23 cellular contexts compared by ENCODE assay signal in the genomic region with DNA sequence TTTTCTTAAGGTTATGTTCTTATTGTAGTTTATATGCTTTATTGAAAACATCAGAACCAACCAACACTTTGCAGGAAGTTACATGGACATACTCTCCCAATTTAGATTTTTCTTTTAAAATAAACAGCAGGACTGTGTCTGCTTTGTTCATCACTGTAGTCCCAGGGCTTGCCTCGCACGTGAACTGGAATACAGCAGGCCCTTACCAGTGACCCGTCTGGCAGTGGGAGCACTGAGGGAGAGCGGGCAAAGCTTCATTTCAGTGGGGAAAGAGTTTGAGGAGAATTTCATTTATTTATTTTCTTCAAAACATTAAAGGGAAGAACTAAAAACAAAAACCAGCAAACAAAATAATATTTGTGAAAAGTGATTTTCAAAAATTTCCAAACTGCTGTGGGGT.
A peak's percentile ranks its signal among the peaks of the same experiment; 100 is the strongest.
DNase-seq lines count a peak whose midpoint lies in the region; ATAC-seq and TF ChIP-seq lines count a peak whose summit lies in the region.
"Had no signal": no experiment of that assay in that cellular context is flagged by ENCODE, and none has a peak within 500 bp of the region (broad histone marks: within the 10 kb centered on the region; RNA-seq: fewer than 3 reads in every experiment).

No MANE protein-coding gene starts in this region.

- CTCF ChIA-PET in WTC11 (lab: Charles Lee): interaction anchor here (1.3 to 1.6 kb wide), 2 partner anchors 127 to 217 kb away, joined by 4 to 6 read pairs; no protein-coding TSS in a partner anchor

- H3K56ac ChIP-seq in mesendoderm (ENCODE audit: low read length): no peak overlapping the region

- H4K8ac ChIP-seq in mesendoderm (ENCODE audit: low read depth, low read length): no peak overlapping the region

- no peak for TF ChIP-seq CTCF in WTC11 (IDR thresholded peaks at IDR 0.05)
- TF ChIP-seq CTCF in type B pancreatic cell (conservative IDR thresholded peaks at IDR 0.05): no peak
- TF ChIP-seq CTCF in body of pancreas (IDR thresholded peaks at IDR 0.05): no peak

- peaks cover 29% of the 10 kb centered on the region for H3K9me3 Mint-ChIP-seq in WTC11
- H3K9me3 Mint-ChIP-seq in type B pancreatic cell: no peaks in the 10 kb centered on the region

- H3K4ac ChIP-seq in mesendoderm (ENCODE audit: low read depth, low read length): peak overlapping the region; percentile 3

- H3K4me3 ChIP-seq in HUES48 (ENCODE audit: low read depth, low read length) (no peak overlapping the region), mesendoderm (ENCODE audit: low read length) (no peak overlapping the region), body of pancreas (no peak overlapping the region)
- H3K4me3 ChIP-seq: K562, SJCRH30 had no signal

- no peak overlapping the region for H2BK15ac ChIP-seq in mesendoderm (replicated peaks; ENCODE audit: low read depth)

- H3K79me1 ChIP-seq in mesendoderm (ENCODE audit: low read length): no peaks in the 10 kb centered on the region

- H3K9me3 ChIP-seq in HUES48 (ENCODE audit: control insufficient read depth, insufficient read depth, low read length): no peaks in the 10 kb centered on the region
- no peaks in the 10 kb centered on the region for H3K9me3 ChIP-seq in body of pancreas
- H3K9me3 ChIP-seq: SJCRH30 had no signal

- ATAC-seq in WTC11 (peak; percentile 65), body of pancreas (no peak), HG03135 (IDR thresholded peaks at IDR 0.05; ENCODE audit: unreplicated experiment) (no peak), GM18909 (IDR thresholded peaks at IDR 0.05; ENCODE audit: poor library complexity, unreplicated experiment) (no peak)
- ATAC-seq: HCT116, K562, Panc1, SK-N-SH treated with all-trans-retinoic acid at 6 μM for 48 hours had no signal

- H3K27ac ChIP-seq in HUES48 (ENCODE audit: low read depth, low read length): peak overlapping the region; percentile 97
- no peak overlapping the region for H3K27ac ChIP-seq in mesendoderm (ENCODE audit: low read depth, low read length)
- no peak overlapping the region for H3K27ac ChIP-seq in body of pancreas
- H3K27ac ChIP-seq: HL-60, SJCRH30 had no signal

- no CpG with 5 or more reads among the region's 4 CpGs for WGBS in mesendoderm (ENCODE audit: extremely low coverage, insufficient coverage, low lambda C conversion rate)
- WGBS in body of pancreas, 2 donors: 49 to 56% methylated on average over 4 of the region's 4 CpGs

- no peak overlapping the region for H3K18ac ChIP-seq in mesendoderm (ENCODE audit: low read length)

- H3K4me1 Mint-ChIP-seq in WTC11 (peaks cover 37% of the 10 kb centered on the region), type B pancreatic cell (ENCODE audit: unreplicated experiment) (peaks cover 7% of the 10 kb centered on the region)
- H3K4me1 Mint-ChIP-seq: CD4-positive, alpha-beta memory T cell had no signal

- peaks cover 6% of the 10 kb centered on the region; the same call in 1 of the 2 replicates for H3K36me3 Mint-ChIP-seq in WTC11
- no peaks in the 10 kb centered on the region for H3K36me3 Mint-ChIP-seq in type B pancreatic cell
- H3K36me3 Mint-ChIP-seq: CD4-positive, alpha-beta memory T cell had no signal

- no peak overlapping the region; the same call in 1 of the 2 replicates for H3K9ac ChIP-seq in HUES48 (ENCODE audit: low read depth, low read length)
- H3K9ac ChIP-seq in mesendoderm (ENCODE audit: low read length): no peak overlapping the region

- H3K27ac Mint-ChIP-seq in WTC11 (peak overlapping the region; percentile 92), type B pancreatic cell (peak overlapping the region; percentile 46)
- H3K27ac Mint-ChIP-seq: CD4-positive, alpha-beta memory T cell had no signal

- DNase-seq in WTC11 (ENCODE audit: low spot score): no peak
- DNase-seq in mesendoderm: no peak
- no peak for DNase-seq in type B pancreatic cell (ENCODE audit: extremely low spot score, unreplicated experiment)
- DNase-seq in body of pancreas: no peak
- DNase-seq: C1 segment of cervical spinal cord; CD4-positive, alpha-beta memory T cell; DMS53; GOT3; MV-4-11; NCI-H1105; NCI-H146; NCI-H1930; NCI-H2107; NCI-H526 treated with DMSO at 0.1 percent for 48 hours; SJCRH30 had no signal

- H2BK5ac ChIP-seq in mesendoderm (ENCODE audit: low read length): no peak overlapping the region

- no peak overlapping the region for H4K5ac ChIP-seq in mesendoderm (ENCODE audit: low read length)

- no peak overlapping the region for H3K4me2 ChIP-seq in mesendoderm (ENCODE audit: low read length)

- H2BK120ac ChIP-seq in mesendoderm (ENCODE audit: low read depth, low read length): no peak overlapping the region

- H3K4me3 Mint-ChIP-seq in WTC11 (no peak overlapping the region), type B pancreatic cell (no peak overlapping the region)
- H3K4me3 Mint-ChIP-seq: CD4-positive, alpha-beta memory T cell had no signal

- no peak overlapping the region for H3K23ac ChIP-seq in mesendoderm (ENCODE audit: low read length)

- no peaks in the 10 kb centered on the region for H3K79me2 ChIP-seq in mesendoderm (ENCODE audit: control insufficient read depth, insufficient read depth, low read length)

- POLR2A ChIA-PET in WTC11 (lab: Charles Lee): no interaction called here

- H3K4me1 ChIP-seq in HUES48 (ENCODE audit: control insufficient read depth, insufficient read depth, low read length) (peaks cover 24% of the 10 kb centered on the region), mesendoderm (ENCODE audit: control insufficient read depth, low read depth, low read length) (peaks cover 2% of the 10 kb centered on the region), body of pancreas (no peaks in the 10 kb centered on the region)
- H3K4me1 ChIP-seq: SJCRH30 had no signal

- no peak overlapping the region for H2AK5ac ChIP-seq in mesendoderm (ENCODE audit: low read length)

- H3K27me3 Mint-ChIP-seq in WTC11 (ENCODE audit: low read depth): no peaks in the 10 kb centered on the region
- peaks cover 3% of the 10 kb centered on the region for H3K27me3 Mint-ChIP-seq in type B pancreatic cell
- H3K27me3 Mint-ChIP-seq: CD4-positive, alpha-beta memory T cell had no signal

- no peak for TF ChIP-seq POLR2A in body of pancreas (IDR thresholded peaks at IDR 0.05)

- intact Hi-C loops in body of pancreas (cut with DNase I): no loop called here

- no peaks in the 10 kb centered on the region for H3K27me3 ChIP-seq in HUES48 (ENCODE audit: control insufficient read depth, insufficient read depth, low read length)
- no peaks in the 10 kb centered on the region for H3K27me3 ChIP-seq in mesendoderm (ENCODE audit: insufficient read depth, low read length, poor library complexity)
- H3K27me3 ChIP-seq in body of pancreas: no peaks in the 10 kb centered on the region
- H3K27me3 ChIP-seq: SJCRH30 had no signal

- H3K36me3 ChIP-seq in HUES48 (ENCODE audit: control insufficient read depth, insufficient read depth, low read length): no peaks in the 10 kb centered on the region
- no peaks in the 10 kb centered on the region for H3K36me3 ChIP-seq in mesendoderm (ENCODE audit: control insufficient read depth, insufficient read depth, low read length)
- no peaks in the 10 kb centered on the region for H3K36me3 ChIP-seq in body of pancreas (replicated peaks in 1 of 2; ENCODE audit: insufficient read depth in 1 of 2, low read depth in 2 of 2)
- H3K36me3 ChIP-seq: SJCRH30 had no signal

TF ChIP-seq in WTC11, 78 proteins besides CTCF, POLR2A, EP300 and RAD21 (continues in another document):
- TF ChIP-seq TP53 (CRISPR knock-in tag; IDR thresholded peaks at IDR 0.05) (no peak), HMGA2 (CRISPR knock-in tag; IDR thresholded peaks at IDR 0.05) (no peak)
- TF ChIP-seq, protein P1, sequence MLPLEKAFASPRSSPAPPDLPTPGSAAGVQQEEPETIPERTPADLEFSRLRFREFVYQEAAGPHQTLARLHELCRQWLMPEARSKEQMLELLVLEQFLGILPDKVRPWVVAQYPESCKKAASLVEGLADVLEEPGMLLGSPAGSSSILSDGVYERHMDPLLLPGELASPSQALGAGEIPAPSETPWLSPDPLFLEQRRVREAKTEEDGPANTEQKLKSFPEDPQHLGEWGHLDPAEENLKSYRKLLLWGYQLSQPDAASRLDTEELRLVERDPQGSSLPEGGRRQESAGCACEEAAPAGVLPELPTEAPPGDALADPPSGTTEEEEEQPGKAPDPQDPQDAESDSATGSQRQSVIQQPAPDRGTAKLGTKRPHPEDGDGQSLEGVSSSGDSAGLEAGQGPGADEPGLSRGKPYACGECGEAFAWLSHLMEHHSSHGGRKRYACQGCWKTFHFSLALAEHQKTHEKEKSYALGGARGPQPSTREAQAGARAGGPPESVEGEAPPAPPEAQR (CRISPR knock-in tag; IDR thresholded peaks at IDR 0.05): no peak
- TF ChIP-seq, protein P2, sequence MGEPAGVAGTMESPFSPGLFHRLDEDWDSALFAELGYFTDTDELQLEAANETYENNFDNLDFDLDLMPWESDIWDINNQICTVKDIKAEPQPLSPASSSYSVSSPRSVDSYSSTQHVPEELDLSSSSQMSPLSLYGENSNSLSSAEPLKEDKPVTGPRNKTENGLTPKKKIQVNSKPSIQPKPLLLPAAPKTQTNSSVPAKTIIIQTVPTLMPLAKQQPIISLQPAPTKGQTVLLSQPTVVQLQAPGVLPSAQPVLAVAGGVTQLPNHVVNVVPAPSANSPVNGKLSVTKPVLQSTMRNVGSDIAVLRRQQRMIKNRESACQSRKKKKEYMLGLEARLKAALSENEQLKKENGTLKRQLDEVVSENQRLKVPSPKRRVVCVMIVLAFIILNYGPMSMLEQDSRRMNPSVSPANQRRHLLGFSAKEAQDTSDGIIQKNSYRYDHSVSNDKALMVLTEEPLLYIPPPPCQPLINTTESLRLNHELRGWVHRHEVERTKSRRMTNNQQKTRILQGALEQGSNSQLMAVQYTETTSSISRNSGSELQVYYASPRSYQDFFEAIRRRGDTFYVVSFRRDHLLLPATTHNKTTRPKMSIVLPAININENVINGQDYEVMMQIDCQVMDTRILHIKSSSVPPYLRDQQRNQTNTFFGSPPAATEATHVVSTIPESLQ (CRISPR knock-in tag; IDR thresholded peaks at IDR 0.05): no peak
- TF ChIP-seq, protein P3, sequence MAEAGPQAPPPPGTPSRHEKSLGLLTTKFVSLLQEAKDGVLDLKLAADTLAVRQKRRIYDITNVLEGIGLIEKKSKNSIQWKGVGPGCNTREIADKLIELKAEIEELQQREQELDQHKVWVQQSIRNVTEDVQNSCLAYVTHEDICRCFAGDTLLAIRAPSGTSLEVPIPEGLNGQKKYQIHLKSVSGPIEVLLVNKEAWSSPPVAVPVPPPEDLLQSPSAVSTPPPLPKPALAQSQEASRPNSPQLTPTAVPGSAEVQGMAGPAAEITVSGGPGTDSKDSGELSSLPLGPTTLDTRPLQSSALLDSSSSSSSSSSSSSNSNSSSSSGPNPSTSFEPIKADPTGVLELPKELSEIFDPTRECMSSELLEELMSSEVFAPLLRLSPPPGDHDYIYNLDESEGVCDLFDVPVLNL (CRISPR knock-in tag; IDR thresholded peaks at IDR 0.05; ENCODE audit: borderline replicate concordance, low read depth): no peak
- TF ChIP-seq, protein P4, sequence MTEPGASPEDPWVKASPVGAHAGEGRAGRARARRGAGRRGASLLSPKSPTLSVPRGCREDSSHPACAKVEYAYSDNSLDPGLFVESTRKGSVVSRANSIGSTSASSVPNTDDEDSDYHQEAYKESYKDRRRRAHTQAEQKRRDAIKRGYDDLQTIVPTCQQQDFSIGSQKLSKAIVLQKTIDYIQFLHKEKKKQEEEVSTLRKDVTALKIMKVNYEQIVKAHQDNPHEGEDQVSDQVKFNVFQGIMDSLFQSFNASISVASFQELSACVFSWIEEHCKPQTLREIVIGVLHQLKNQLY (CRISPR knock-in tag; IDR thresholded peaks at IDR 0.05): no peak
